ENCODE assay signal across 1 cellular context in the genomic region with DNA sequence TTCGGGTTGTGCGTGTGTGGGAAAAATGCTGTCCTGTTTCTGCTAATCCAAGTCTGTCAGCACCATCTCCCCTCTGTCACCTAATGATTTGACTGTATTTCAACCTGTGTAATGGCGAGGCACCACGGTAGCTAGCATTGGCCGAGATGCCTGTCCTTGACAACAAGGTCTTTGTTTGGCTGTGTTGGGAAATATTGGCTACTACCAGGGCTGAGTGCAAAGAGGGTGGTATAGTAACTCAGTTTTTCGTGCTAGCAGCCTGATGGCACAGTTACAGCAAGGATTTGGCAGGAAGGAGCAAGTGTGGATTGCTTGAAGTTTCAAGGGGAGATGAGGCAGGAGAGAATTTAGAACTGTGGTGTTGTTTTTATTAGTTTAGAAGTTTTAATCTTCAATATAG.
TF ChIP-seq lines count a peak whose summit lies in the region.

No MANE protein-coding gene starts in this region.

TF ChIP-seq in GM23338, 12 proteins besides CTCF, POLR2A, EP300 and RAD21 (continued from another document):
- TF ChIP-seq, protein P1, sequence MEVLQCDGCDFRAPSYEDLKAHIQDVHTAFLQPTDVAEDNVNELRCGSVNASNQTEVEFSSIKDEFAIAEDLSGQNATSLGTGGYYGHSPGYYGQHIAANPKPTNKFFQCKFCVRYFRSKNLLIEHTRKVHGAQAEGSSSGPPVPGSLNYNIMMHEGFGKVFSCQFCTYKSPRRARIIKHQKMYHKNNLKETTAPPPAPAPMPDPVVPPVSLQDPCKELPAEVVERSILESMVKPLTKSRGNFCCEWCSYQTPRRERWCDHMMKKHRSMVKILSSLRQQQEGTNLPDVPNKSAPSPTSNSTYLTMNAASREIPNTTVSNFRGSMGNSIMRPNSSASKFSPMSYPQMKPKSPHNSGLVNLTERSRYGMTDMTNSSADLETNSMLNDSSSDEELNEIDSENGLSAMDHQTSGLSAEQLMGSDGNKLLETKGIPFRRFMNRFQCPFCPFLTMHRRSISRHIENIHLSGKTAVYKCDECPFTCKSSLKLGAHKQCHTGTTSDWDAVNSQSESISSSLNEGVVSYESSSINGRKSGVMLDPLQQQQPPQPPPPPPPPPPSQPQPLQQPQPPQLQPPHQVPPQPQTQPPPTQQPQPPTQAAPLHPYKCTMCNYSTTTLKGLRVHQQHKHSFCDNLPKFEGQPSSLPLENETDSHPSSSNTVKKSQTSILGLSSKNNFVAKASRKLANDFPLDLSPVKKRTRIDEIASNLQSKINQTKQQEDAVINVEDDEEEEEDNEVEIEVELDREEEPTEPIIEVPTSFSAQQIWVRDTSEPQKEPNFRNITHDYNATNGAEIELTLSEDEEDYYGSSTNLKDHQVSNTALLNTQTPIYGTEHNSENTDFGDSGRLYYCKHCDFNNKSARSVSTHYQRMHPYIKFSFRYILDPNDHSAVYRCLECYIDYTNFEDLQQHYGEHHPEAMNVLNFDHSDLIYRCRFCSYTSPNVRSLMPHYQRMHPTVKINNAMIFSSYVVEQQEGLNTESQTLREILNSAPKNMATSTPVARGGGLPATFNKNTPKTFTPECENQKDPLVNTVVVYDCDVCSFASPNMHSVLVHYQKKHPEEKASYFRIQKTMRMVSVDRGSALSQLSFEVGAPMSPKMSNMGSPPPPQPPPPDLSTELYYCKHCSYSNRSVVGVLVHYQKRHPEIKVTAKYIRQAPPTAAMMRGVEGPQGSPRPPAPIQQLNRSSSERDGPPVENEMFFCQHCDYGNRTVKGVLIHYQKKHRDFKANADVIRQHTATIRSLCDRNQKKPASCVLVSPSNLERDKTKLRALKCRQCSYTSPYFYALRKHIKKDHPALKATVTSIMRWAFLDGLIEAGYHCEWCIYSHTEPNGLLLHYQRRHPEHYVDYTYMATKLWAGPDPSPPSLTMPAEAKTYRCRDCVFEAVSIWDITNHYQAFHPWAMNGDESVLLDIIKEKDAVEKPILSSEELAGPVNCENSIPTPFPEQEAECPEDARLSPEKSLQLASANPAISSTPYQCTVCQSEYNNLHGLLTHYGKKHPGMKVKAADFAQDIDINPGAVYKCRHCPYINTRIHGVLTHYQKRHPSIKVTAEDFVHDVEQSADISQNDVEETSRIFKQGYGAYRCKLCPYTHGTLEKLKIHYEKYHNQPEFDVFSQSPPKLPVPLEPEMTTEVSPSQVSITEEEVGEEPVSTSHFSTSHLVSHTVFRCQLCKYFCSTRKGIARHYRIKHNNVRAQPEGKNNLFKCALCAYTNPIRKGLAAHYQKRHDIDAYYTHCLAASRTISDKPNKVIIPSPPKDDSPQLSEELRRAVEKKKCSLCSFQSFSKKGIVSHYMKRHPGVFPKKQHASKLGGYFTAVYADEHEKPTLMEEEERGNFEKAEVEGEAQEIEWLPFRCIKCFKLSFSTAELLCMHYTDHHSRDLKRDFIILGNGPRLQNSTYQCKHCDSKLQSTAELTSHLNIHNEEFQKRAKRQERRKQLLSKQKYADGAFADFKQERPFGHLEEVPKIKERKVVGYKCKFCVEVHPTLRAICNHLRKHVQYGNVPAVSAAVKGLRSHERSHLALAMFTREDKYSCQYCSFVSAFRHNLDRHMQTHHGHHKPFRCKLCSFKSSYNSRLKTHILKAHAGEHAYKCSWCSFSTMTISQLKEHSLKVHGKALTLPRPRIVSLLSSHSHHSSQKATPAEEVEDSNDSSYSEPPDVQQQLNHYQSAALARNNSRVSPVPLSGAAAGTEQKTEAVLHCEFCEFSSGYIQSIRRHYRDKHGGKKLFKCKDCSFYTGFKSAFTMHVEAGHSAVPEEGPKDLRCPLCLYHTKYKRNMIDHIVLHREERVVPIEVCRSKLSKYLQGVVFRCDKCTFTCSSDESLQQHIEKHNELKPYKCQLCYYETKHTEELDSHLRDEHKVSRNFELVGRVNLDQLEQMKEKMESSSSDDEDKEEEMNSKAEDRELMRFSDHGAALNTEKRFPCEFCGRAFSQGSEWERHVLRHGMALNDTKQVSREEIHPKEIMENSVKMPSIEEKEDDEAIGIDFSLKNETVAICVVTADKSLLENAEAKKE (CRISPR knock-in tag; IDR thresholded peaks at IDR 0.05) = no peak
